ENCODE assay signal across 8 cellular contexts in the genomic region with DNA sequence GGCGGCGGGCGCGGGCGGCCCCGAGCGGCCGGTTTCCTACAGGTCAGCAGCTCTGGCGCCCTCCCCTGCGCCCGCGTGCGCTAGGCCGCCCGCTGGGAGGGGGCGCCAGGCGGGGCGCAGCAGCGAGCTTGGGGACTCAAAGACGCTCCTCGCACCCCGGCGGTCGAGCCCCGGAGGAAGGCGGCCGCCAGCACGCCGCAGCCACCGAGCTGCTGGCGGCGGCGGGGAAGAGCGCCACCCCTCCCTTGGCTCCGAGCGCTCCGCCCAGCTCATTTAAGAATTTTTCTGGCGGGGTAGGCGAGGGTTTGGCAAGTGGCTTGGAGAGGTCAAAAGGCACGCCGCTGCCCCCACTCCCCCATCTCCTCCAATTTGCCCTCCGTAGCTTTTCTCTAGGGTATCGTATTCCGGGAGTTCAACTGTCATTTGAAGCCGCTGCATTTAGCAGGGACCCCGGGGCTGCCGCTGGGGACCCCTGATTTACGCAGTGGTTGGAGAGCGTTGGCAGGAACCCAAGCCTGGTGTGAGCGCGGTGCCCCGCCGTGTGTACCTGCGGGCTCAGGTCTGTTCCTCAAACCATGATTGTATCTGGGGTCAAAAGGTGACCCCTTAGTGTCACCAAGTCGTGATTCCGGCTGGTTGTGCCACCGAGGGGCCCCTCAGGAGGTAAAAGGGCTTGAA. TPM values are rescaled to one million over a fixed set of nuclear protein-coding genes. Genes with fewer than 3 reads are reported as not detected.
DNase-seq lines count a peak whose midpoint lies in the region; ATAC-seq and TF ChIP-seq lines count a peak whose summit lies in the region.

No MANE protein-coding gene starts in this region.

- peak overlapping the region; percentile 91; the same call in 1 of the 2 replicates for H3K27ac ChIP-seq in HEK293 (ENCODE audit: extremely low read depth, low read depth, low read length)
- H3K27ac ChIP-seq in mesodermal cell (ENCODE audit: low read depth, low read length, severe bottlenecking): peak overlapping the region; percentile 88
- H3K27ac ChIP-seq in testis: peak overlapping the region; percentile 22 to 84

- peak; percentile 60 for DNase-seq in NCI-H510A treated with DMSO at 0.1 percent for 48 hours (lab: John Stamatoyannopoulos, UW)
- no peak for DNase-seq in NCI-H510A (lab: John Stamatoyannopoulos, UW)
- peak; percentile 88 for DNase-seq in NB4 (ENCODE audit: low read depth)
- peak; percentile 53 to 69 (median 56) for DNase-seq in effector memory CD8-positive, alpha-beta T cell
- peak; percentile 71 for DNase-seq in testis

- H3K9me3 Mint-ChIP-seq in effector memory CD8-positive, alpha-beta T cell: no peaks in the 10 kb centered on the region

- POLR2A ChIA-PET in HEK293 (lab: Yijun Ruan, JAX): interaction anchor here (0.6 to 5.0 kb wide), 11 partner anchors 10 to 92 kb away, joined by 3 to 37 read pairs (median 6); a partner anchor contains a TSS

- H3K36me3 ChIP-seq in HEK293 (ENCODE audit: control insufficient read depth in 2 of 2, insufficient read depth in 1 of 2, low read length in 2 of 2): no peaks in the 10 kb centered on the region
- no peaks in the 10 kb centered on the region for H3K36me3 ChIP-seq in mesodermal cell (ENCODE audit: control insufficient read depth, insufficient read depth, low read length)
- no peaks in the 10 kb centered on the region for H3K36me3 ChIP-seq in testis (ENCODE audit: low read depth, missing control alignments)

- H3K9me3 ChIP-seq in HEK293 (ENCODE audit: control insufficient read depth, insufficient read depth, low read depth, low read length) (no peaks in the 10 kb centered on the region), mesodermal cell (ENCODE audit: control insufficient read depth, low read length) (no peaks in the 10 kb centered on the region), testis (no peaks in the 10 kb centered on the region)

- H3K4me3 Mint-ChIP-seq in effector memory CD8-positive, alpha-beta T cell: peak overlapping the region; percentile 90 to 95

- TF ChIP-seq POLR2A in NB4 (IDR thresholded peaks at IDR 0.05; ENCODE audit: extremely low read depth, insufficient read length) (peak; percentile 46), testis (IDR thresholded peaks at IDR 0.05) (no peak)

- no peaks in the 10 kb centered on the region for H3K27me3 ChIP-seq in testis

- peaks cover 35 to 39% of the 10 kb centered on the region in 2 donors for H3K4me1 Mint-ChIP-seq in effector memory CD8-positive, alpha-beta T cell (ENCODE audit: low read depth in 2 of 2)

- peak; percentile 44 for ATAC-seq in effector memory CD8-positive, alpha-beta T cell (replicated peaks)

- H3K27me3 Mint-ChIP-seq in effector memory CD8-positive, alpha-beta T cell: no peaks in the 10 kb centered on the region

- peak overlapping the region; percentile 94 to 98 for H3K27ac Mint-ChIP-seq in effector memory CD8-positive, alpha-beta T cell

- H3K4me3 ChIP-seq in HEK293 (ENCODE audit: low read depth, low read length): peak overlapping the region; percentile 69
- H3K4me3 ChIP-seq in NB4 (ENCODE audit: low read depth, low read length): peak overlapping the region; percentile 83
- H3K4me3 ChIP-seq in WI38 (ENCODE audit: low read depth, low read length): peak overlapping the region; percentile 76
- peak overlapping the region; percentile 62 for H3K4me3 ChIP-seq in mesodermal cell (ENCODE audit: extremely low read depth, insufficient read depth, low read length, poor library complexity, severe bottlenecking)
- peak overlapping the region; percentile 71 to 80 for H3K4me3 ChIP-seq in testis

- WGBS in mesodermal cell (ENCODE audit: insufficient coverage in 2 of 2), 2 experiments: 0% methylated on average over 55 to 57 of the region's 57 CpGs
- 1% methylated on average over 30 to 56 of the region's 57 CpGs for WGBS in testis, 2 donors

- intact Hi-C loops in testis (cut with DNase I; ENCODE audit: low total_unique reads): no loop called here

- H3K4me1 ChIP-seq in HEK293 (ENCODE audit: control insufficient read depth, insufficient read depth, low read length): peaks cover 5% of the 10 kb centered on the region
- peaks cover 6% of the 10 kb centered on the region for H3K4me1 ChIP-seq in mesodermal cell (ENCODE audit: control insufficient read depth, insufficient read depth, low read length, poor library complexity, severe bottlenecking)
- peaks cover 37% of the 10 kb centered on the region for H3K4me1 ChIP-seq in testis

- peaks cover 57% of the 10 kb centered on the region for H3K36me3 Mint-ChIP-seq in effector memory CD8-positive, alpha-beta T cell (ENCODE audit: insufficient read depth)

- TF ChIP-seq CTCF in HEK293 (tag by site-specific recombination; IDR thresholded peaks at IDR 0.05): peak; percentile 82
- peak; percentile 8 for TF ChIP-seq CTCF in NB4 (IDR thresholded peaks at IDR 0.05; ENCODE audit: low read depth, low read length)
- 0 out of 2 replicates have a peak, but pooled peaks have one; percentile 5 for TF ChIP-seq CTCF in WI38 (IDR thresholded peaks at IDR 0.05; ENCODE audit: low read depth, low read length)
- no peak for TF ChIP-seq CTCF in testis (IDR thresholded peaks at IDR 0.05)

- CTCF ChIA-PET in HEK293 (lab: Yijun Ruan, JAX): interaction anchor here (0.6 to 2.9 kb wide), 14 partner anchors 11 to 206 kb away, joined by 3 to 18 read pairs (median 4); a partner anchor contains a TSS

TF ChIP-seq in HEK293, 187 proteins besides CTCF, POLR2A, EP300 and RAD21 (continues in another document):
- TF ChIP-seq GLIS2 (tag by site-specific recombination; IDR thresholded peaks at IDR 0.05) (peak; percentile 41; the same call in 1 of the 2 replicates), BCL11A (tag by site-specific recombination; IDR thresholded peaks at IDR 0.05; ENCODE audit: low read depth) (peak; percentile 90), ZNF555 (tag by site-specific recombination; conservative IDR thresholded peaks at IDR 0.05) (no peak), ZNF530 (tag by site-specific recombination; IDR thresholded peaks at IDR 0.05; ENCODE audit: low read depth) (no peak), GLIS1 (tag by site-specific recombination; IDR thresholded peaks at IDR 0.05) (peak; percentile 69), ZEB2 (tag by site-specific recombination; IDR thresholded peaks at IDR 0.05) (peak; percentile 69; the same call in 1 of the 2 replicates), ZNF561 (tag by site-specific recombination; IDR thresholded peaks at IDR 0.05; ENCODE audit: borderline replicate concordance) (peak; percentile 52; the same call in 1 of the 2 replicates), ZNF777 (tag by site-specific recombination; IDR thresholded peaks at IDR 0.05; ENCODE audit: borderline replicate concordance) (no peak), ZNF146 (tag by site-specific recombination; IDR thresholded peaks at IDR 0.05) (peak; percentile 36; the same call in 1 of the 2 replicates), ZBTB20 (tag by site-specific recombination; IDR thresholded peaks at IDR 0.05) (no peak), ZSCAN30 (tag by site-specific recombination; IDR thresholded peaks at IDR 0.05) (peak; percentile 18; the same call in 1 of the 2 replicates)
- TF ChIP-seq, protein P1, sequence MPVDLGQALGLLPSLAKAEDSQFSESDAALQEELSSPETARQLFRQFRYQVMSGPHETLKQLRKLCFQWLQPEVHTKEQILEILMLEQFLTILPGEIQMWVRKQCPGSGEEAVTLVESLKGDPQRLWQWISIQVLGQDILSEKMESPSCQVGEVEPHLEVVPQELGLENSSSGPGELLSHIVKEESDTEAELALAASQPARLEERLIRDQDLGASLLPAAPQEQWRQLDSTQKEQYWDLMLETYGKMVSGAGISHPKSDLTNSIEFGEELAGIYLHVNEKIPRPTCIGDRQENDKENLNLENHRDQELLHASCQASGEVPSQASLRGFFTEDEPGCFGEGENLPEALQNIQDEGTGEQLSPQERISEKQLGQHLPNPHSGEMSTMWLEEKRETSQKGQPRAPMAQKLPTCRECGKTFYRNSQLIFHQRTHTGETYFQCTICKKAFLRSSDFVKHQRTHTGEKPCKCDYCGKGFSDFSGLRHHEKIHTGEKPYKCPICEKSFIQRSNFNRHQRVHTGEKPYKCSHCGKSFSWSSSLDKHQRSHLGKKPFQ (tag by site-specific recombination; IDR thresholded peaks at IDR 0.05): peak; percentile 93; the same call in 1 of the 2 replicates
- TF ChIP-seq, protein P2, sequence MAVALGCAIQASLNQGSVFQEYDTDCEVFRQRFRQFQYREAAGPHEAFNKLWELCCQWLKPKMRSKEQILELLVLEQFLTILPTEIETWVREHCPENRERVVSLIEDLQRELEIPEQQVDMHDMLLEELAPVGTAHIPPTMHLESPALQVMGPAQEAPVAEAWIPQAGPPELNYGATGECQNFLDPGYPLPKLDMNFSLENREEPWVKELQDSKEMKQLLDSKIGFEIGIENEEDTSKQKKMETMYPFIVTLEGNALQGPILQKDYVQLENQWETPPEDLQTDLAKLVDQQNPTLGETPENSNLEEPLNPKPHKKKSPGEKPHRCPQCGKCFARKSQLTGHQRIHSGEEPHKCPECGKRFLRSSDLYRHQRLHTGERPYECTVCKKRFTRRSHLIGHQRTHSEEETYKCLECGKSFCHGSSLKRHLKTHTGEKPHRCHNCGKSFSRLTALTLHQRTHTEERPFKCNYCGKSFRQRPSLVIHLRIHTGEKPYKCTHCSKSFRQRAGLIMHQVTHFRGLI (tag by site-specific recombination; IDR thresholded peaks at IDR 0.05): peak; percentile 70
- TF ChIP-seq, protein P3, sequence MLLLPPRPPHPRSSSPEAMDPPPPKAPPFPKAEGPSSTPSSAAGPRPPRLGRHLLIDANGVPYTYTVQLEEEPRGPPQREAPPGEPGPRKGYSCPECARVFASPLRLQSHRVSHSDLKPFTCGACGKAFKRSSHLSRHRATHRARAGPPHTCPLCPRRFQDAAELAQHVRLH (tag by site-specific recombination; IDR thresholded peaks at IDR 0.05): peak; percentile 18; the same call in 1 of the 2 replicates
- TF ChIP-seq, protein P4, sequence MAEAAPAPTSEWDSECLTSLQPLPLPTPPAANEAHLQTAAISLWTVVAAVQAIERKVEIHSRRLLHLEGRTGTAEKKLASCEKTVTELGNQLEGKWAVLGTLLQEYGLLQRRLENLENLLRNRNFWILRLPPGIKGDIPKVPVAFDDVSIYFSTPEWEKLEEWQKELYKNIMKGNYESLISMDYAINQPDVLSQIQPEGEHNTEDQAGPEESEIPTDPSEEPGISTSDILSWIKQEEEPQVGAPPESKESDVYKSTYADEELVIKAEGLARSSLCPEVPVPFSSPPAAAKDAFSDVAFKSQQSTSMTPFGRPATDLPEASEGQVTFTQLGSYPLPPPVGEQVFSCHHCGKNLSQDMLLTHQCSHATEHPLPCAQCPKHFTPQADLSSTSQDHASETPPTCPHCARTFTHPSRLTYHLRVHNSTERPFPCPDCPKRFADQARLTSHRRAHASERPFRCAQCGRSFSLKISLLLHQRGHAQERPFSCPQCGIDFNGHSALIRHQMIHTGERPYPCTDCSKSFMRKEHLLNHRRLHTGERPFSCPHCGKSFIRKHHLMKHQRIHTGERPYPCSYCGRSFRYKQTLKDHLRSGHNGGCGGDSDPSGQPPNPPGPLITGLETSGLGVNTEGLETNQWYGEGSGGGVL (tag by site-specific recombination; IDR thresholded peaks at IDR 0.05): peak; percentile 9; the same call in 1 of the 2 replicates

RNA-seq across cellular contexts. Expression of a gene that starts 59.5 kb away (rescaled TPM):
- polyA plus RNA-seq in mesodermal cell (2013, experiment 1 of 2): 39.8 TPM
- polyA plus RNA-seq in mesodermal cell (2013, experiment 2 of 2): 36.2 TPM
- total RNA-seq in testis: 100 to 1,000 TPM; 188 to 212 TPM
- polyA plus RNA-seq in testis (ENCODE audit: insufficient read depth, low read depth, low replicate concordance): 49.9 TPM

Comparison
In these comparisons a context has a peak if more than half of its experiments do, and no peak if none do; other contexts are left out.
1. CTCF ChIP-seq: peak in HEK293 (single experiment), NB4 (single experiment) and WI38 (single experiment); none in testis (0 of 3).
2. Peak in every context shown above with its lines, with median percentiles within 50 percentile points of each other: H3K27ac ChIP-seq and H3K4me3 ChIP-seq.